ENCODE assay signal across 8 cellular contexts in genomic region chr14:75986439-75986765, GRCh38. TPM values are rescaled to one million over a fixed set of nuclear protein-coding genes. Genes with fewer than 3 reads are reported as not detected.
DNase-seq lines count a peak whose midpoint lies in the region; ATAC-seq and TF ChIP-seq lines count a peak whose summit lies in the region.

No MANE protein-coding gene starts in this region.

- H2BK15ac ChIP-seq in mesendoderm (replicated peaks; ENCODE audit: low read depth): no peak overlapping the region

- DNase-seq in heart right ventricle (no peak), Right ventricle myocardium inferior (ENCODE audit: missing footprints) (no peak), breast epithelium (ENCODE audit: low spot score in 2 of 2) (no peak), mesendoderm (no peak), kidney tubule cell (ENCODE audit: low spot score) (no peak), pons (ENCODE audit: low spot score) (no peak), foreskin melanocyte (no peak)

- no peak overlapping the region for H4K5ac ChIP-seq in mesendoderm (ENCODE audit: low read length)

- 19 to 20% methylated on average over 6 of the region's 6 CpGs for WGBS in heart right ventricle, 2 donors
- WGBS in mesendoderm (ENCODE audit: extremely low coverage, insufficient coverage, low lambda C conversion rate): no CpG with 5 or more reads among the region's 6 CpGs
- 17% methylated on average over 6 of the region's 6 CpGs for WGBS in urinary bladder

- no peak for TF ChIP-seq CTCF in heart right ventricle (IDR thresholded peaks at IDR 0.05)
- no peak for TF ChIP-seq CTCF in breast epithelium (IDR thresholded peaks at IDR 0.05)

- H3K4me2 ChIP-seq in mesendoderm (ENCODE audit: low read length): peak overlapping the region; percentile 68

- no peak overlapping the region for H3K4ac ChIP-seq in mesendoderm (ENCODE audit: low read depth, low read length)

- H3K18ac ChIP-seq in mesendoderm (ENCODE audit: low read length): no peak overlapping the region

- no peak overlapping the region for H2BK5ac ChIP-seq in mesendoderm (ENCODE audit: low read length)

- H3K27ac ChIP-seq in heart right ventricle (peak overlapping the region in 8 of 10 donors; percentile 78 to 98 (median 94)), breast epithelium (peak overlapping the region; percentile 93), mesendoderm (ENCODE audit: low read depth, low read length) (no peak overlapping the region), urinary bladder (ENCODE audit: low read depth) (no peak overlapping the region)

- H3K4me3 ChIP-seq in heart right ventricle (peak overlapping the region; percentile 50 to 98 (median 87)), breast epithelium (peak overlapping the region; percentile 79 to 96 (median 88)), mesendoderm (ENCODE audit: low read length) (no peak overlapping the region), urinary bladder (ENCODE audit: low read depth, low read length) (peak overlapping the region; percentile 81)

- ATAC-seq in heart right ventricle (no peak), Right ventricle myocardium inferior (no peak)

- H2AK5ac ChIP-seq in mesendoderm (ENCODE audit: low read length): no peak overlapping the region

- no peak overlapping the region for H4K8ac ChIP-seq in mesendoderm (ENCODE audit: low read depth, low read length)

- peak overlapping the region; percentile 67 for H3K9ac ChIP-seq in mesendoderm (ENCODE audit: low read length)

- H2BK120ac ChIP-seq in mesendoderm (ENCODE audit: low read depth, low read length): no peak overlapping the region

- H3K27me3 ChIP-seq in heart right ventricle (no peaks in the 10 kb centered on the region), breast epithelium (no peaks in the 10 kb centered on the region), mesendoderm (ENCODE audit: insufficient read depth, low read length, poor library complexity) (no peaks in the 10 kb centered on the region)

- H3K56ac ChIP-seq in mesendoderm (ENCODE audit: low read length): peak overlapping the region; percentile 70

- no peaks in the 10 kb centered on the region for H3K79me1 ChIP-seq in mesendoderm (ENCODE audit: low read length)

- TF ChIP-seq POLR2A in breast epithelium (IDR thresholded peaks at IDR 0.05): no peak

- no peaks in the 10 kb centered on the region for H3K79me2 ChIP-seq in mesendoderm (ENCODE audit: control insufficient read depth, insufficient read depth, low read length)

- intact Hi-C loops in heart right ventricle (cut with DNase I): loop anchor here in 2 of 10 donors (5.0 to 10.0 kb wide), 2 partner anchors 182 to 264 kb away; no protein-coding TSS in a partner anchor
- intact Hi-C loops in Right ventricle myocardium inferior (cut with DNase I): loop anchor here (10.0 kb wide), 1 partner anchor 412 kb away; the partner anchor contains the start of gene FLVCR2
- intact Hi-C loops in breast epithelium (cut with DNase I; ENCODE audit: low total_unique reads): no loop called here

- no peak overlapping the region for H3K23ac ChIP-seq in mesendoderm (ENCODE audit: low read length)

- H3K36me3 ChIP-seq in heart right ventricle (peaks cover 0 to 25% (median 0%) of the 10 kb centered on the region in 9 donors), breast epithelium (no peaks in the 10 kb centered on the region), mesendoderm (ENCODE audit: control insufficient read depth, insufficient read depth, low read length) (no peaks in the 10 kb centered on the region), urinary bladder (ENCODE audit: insufficient read depth) (no peaks in the 10 kb centered on the region)

- H3K4me1 ChIP-seq in heart right ventricle (peaks cover 0 to 59% (median 34%) of the 10 kb centered on the region in 9 donors), breast epithelium (peaks cover 0 to 3% of the 10 kb centered on the region in 2 donors), mesendoderm (ENCODE audit: control insufficient read depth, low read depth, low read length) (peaks cover 5% of the 10 kb centered on the region), urinary bladder (ENCODE audit: insufficient read depth) (peaks cover 4% of the 10 kb centered on the region)

- H3K9me3 ChIP-seq in heart right ventricle (no peaks in the 10 kb centered on the region), breast epithelium (no peaks in the 10 kb centered on the region)

RNA-seq across cellular contexts. Expression of gene IFT43, which starts 0.8 kb away (rescaled TPM):
- total RNA-seq in heart right ventricle (10 to 100 TPM; 19.7 to 43.8 (median 27.6) TPM), Right ventricle myocardium inferior (30.4 TPM), breast epithelium (10 to 100 TPM; 21.4 to 47.2 (median 41.9) TPM), urinary bladder (31.2 TPM)
- polyA plus RNA-seq in heart right ventricle (10 to 100 TPM; 34.7 to 57.1 TPM), urinary bladder (39.3 TPM)
- 10.3 TPM for polyA plus RNA-seq in mesendoderm (2013, experiment 1 of 2)
- 10.4 TPM for polyA plus RNA-seq in mesendoderm (2013, experiment 2 of 2)

RNA-seq across cellular contexts. Expression of gene TGFB3, which starts 4.6 kb away (rescaled TPM):
- total RNA-seq in heart right ventricle (10 to 100 TPM; 14.0 to 37.8 (median 24.3) TPM), Right ventricle myocardium inferior (29.5 TPM), breast epithelium (10 to 100 TPM in 2 of 3 donors, 1 to 10 TPM in 1; 4.8 to 35.7 (median 24.0) TPM), urinary bladder (90.7 TPM)
- polyA plus RNA-seq in heart right ventricle (10 to 100 TPM in 1 of 2 donors, 1 to 10 TPM in 1; 9.9 to 10.2 TPM), urinary bladder (58.0 TPM)
- polyA plus RNA-seq in mesendoderm (2013, experiment 1 of 2): 1.5 TPM
- 0.52 TPM for polyA plus RNA-seq in mesendoderm (2013, experiment 2 of 2)

Comparison
In these comparisons a context has a peak if more than half of its experiments do, and no peak if none do; other contexts are left out.
1. H3K27ac ChIP-seq: peak in heart right ventricle (8 of 10) and breast epithelium (2 of 2); none in mesendoderm (single experiment) and urinary bladder (single experiment).